ENCODE assay signal across 23 cellular contexts in genomic region chr16:49972280-49972679, GRCh38.
"Had no signal": no experiment of that assay in that cellular context is flagged by ENCODE, and none has a peak within 500 bp of the region (broad histone marks: within the 10 kb centered on the region; RNA-seq: fewer than 3 reads in every experiment).

No MANE protein-coding gene starts in this region.

- ATAC-seq: gastroesophageal sphincter; left cardiac atrium; left ventricle myocardium superior; psoas muscle; right lobe of liver; stimulated activated effector memory CD8-positive, alpha-beta T cell treated with anti-CD3 and anti-CD28 coated beads, Interleukin-12 subunit alpha, Interleukin-12 subunit beta, amount 100 ng/mL, for 72 hours had no signal

- H3K9me3 Mint-ChIP-seq: immature natural killer cell; stimulated activated effector memory CD8-positive, alpha-beta T cell treated with anti-CD3 and anti-CD28 coated beads, Interleukin-12 subunit alpha, Interleukin-12 subunit beta, amount 100 ng/mL, for 72 hours; stimulated activated naive CD8-positive, alpha-beta T cell treated with anti-CD3 and anti-CD28 coated beads, Interleukin-15, Interleukin-2, amounts not matched to agents 100 ng/mL and 50 ng/mL, for 24 hours had no signal

- H3K36me3 Mint-ChIP-seq: immature natural killer cell; naive B cell; stimulated activated effector memory CD8-positive, alpha-beta T cell treated with anti-CD3 and anti-CD28 coated beads, Interleukin-12 subunit alpha, Interleukin-12 subunit beta, amount 100 ng/mL, for 72 hours had no signal

- H3K4me3 Mint-ChIP-seq: immature natural killer cell; naive B cell; nephron progenitor cell; stimulated activated effector memory CD8-positive, alpha-beta T cell treated with anti-CD3 and anti-CD28 coated beads, Interleukin-12 subunit alpha, Interleukin-12 subunit beta, amount 100 ng/mL, for 72 hours; stimulated activated naive CD8-positive, alpha-beta T cell treated with anti-CD3 and anti-CD28 coated beads, Interleukin-15, Interleukin-2, amounts not matched to agents 100 ng/mL and 50 ng/mL, for 24 hours had no signal

- DNase-seq: dermis blood vessel endothelial cell; esophagus squamous epithelium; foreskin fibroblast; glutamatergic neuron; immature natural killer cell; kidney; left cardiac atrium; left ventricle myocardium superior; mesenchymal stem cell; midbrain; naive B cell; nephron progenitor cell; psoas muscle; retina; right lobe of liver; stimulated activated CD4-positive, alpha-beta T cell treated with anti-CD3 and anti-CD28 coated beads, Interleukin-4, amount 100 ng/mL, for 1 hour; stimulated activated CD8-positive, alpha-beta memory T cell treated with anti-CD3 and anti-CD28 coated beads, Interleukin-4, amount 100 ng/mL, for 48 hours; tibial artery; upper lobe of left lung; uterus had no signal

- H3K27ac Mint-ChIP-seq: immature natural killer cell; naive B cell; nephron progenitor cell; stimulated activated effector memory CD8-positive, alpha-beta T cell treated with anti-CD3 and anti-CD28 coated beads, Interleukin-12 subunit alpha, Interleukin-12 subunit beta, amount 100 ng/mL, for 72 hours; stimulated activated naive CD8-positive, alpha-beta T cell treated with anti-CD3 and anti-CD28 coated beads, Interleukin-15, Interleukin-2, amounts not matched to agents 100 ng/mL and 50 ng/mL, for 24 hours had no signal

- H3K4me1 Mint-ChIP-seq: immature natural killer cell; naive B cell; stimulated activated effector memory CD8-positive, alpha-beta T cell treated with anti-CD3 and anti-CD28 coated beads, Interleukin-12 subunit alpha, Interleukin-12 subunit beta, amount 100 ng/mL, for 72 hours had no signal
